26 cellular contexts compared by ENCODE assay signal in genomic region chr4:1540601-1541375, GRCh38.
DNase-seq lines count a peak whose midpoint lies in the region; ATAC-seq, FAIRE-seq and TF ChIP-seq lines count a peak whose summit lies in the region.
"Had no signal": no experiment of that assay in that cellular context is flagged by ENCODE, and none has a peak within 500 bp of the region (broad histone marks: within the 10 kb centered on the region; RNA-seq: fewer than 3 reads in every experiment).

No MANE protein-coding gene starts in this region.

- H3K27me3 Mint-ChIP-seq in activated T-cell treated with anti-CD3 and anti-CD28 coated beads, Interleukin-2, amount 50 U/mL, for 72 hours (ENCODE audit: low read depth): no peaks in the 10 kb centered on the region

- no peak for TF ChIP-seq CTCF in C4-2B (conservative IDR thresholded peaks at IDR 0.05)
- no peak for TF ChIP-seq CTCF in kidney (IDR thresholded peaks at IDR 0.05; ENCODE audit: borderline replicate concordance, extremely low read depth, insufficient read depth)

- H3K9me3 ChIP-seq in SJCRH30 (replicated peaks) (no peaks in the 10 kb centered on the region), kidney (ENCODE audit: control insufficient read depth in 1 of 2, low read length in 2 of 2) (no peaks in the 10 kb centered on the region)
- H3K9me3 ChIP-seq: BLaER1 treated with 17β-estradiol and CSF1 and Interleukin-3, amounts not matched to agents 10 nM and 100 nM; MG63; SK-N-SH had no signal

- FAIRE-seq in kidney (lab: Jason Lieb, UNC): no peak
- FAIRE-seq: G401.6, GM12892, GM18507, GM19239 had no signal

- no peaks in the 10 kb centered on the region for H3K9me3 Mint-ChIP-seq in activated T-cell treated with anti-CD3 and anti-CD28 coated beads, Interleukin-2, amount 50 U/mL, for 72 hours
- H3K9me3 Mint-ChIP-seq: CD8-positive, alpha-beta T cell; HFFc6 had no signal

- peak; percentile 45 for DNase-seq in DMS53 (lab: John Stamatoyannopoulos, UW)
- DNase-seq in DMS53 treated with DMSO at 0.1 percent for 48 hours (lab: John Stamatoyannopoulos, UW; ENCODE audit: unreplicated experiment): no peak
- no peak for DNase-seq in SJCRH30
- peak; percentile 71 for DNase-seq in kidney
- no peak for DNase-seq in activated T-cell treated with anti-CD3 and anti-CD28 coated beads, Interleukin-2, amount 50 U/mL, for 72 hours
- no peak for DNase-seq in NAMALWA (ENCODE audit: low spot score)
- no peak for DNase-seq in NCI-H446 (lab: John Stamatoyannopoulos, UW)
- DNase-seq: HFFc6, MG63, NCI-H1105, NCI-H146, NCI-H2029, NCI-H2171, NCI-H345, NCI-H524 treated with DMSO at 0.1 percent for 48 hours, NCI-H82, SHP77 treated with DMSO at 0.1 percent for 48 hours, SK-N-SH had no signal

- H3K36me3 ChIP-seq in SJCRH30: no peaks in the 10 kb centered on the region
- H3K36me3 ChIP-seq in kidney (ENCODE audit: control insufficient read depth in 1 of 2, insufficient read depth in 2 of 2, low read length in 2 of 2): no peaks in the 10 kb centered on the region
- H3K36me3 ChIP-seq: BLaER1 treated with 17β-estradiol and CSF1 and Interleukin-3, amounts not matched to agents 10 nM and 100 nM; MG63 had no signal

- intact Hi-C loops in kidney (cut with DNase I): no loop called here

- no peak overlapping the region for H3K9ac ChIP-seq in kidney (ENCODE audit: low read length in 2 of 2)
- H3K9ac ChIP-seq: BLaER1 treated with 17β-estradiol and CSF1 and Interleukin-3, amounts not matched to agents 10 nM and 100 nM; SK-N-SH had no signal

- no peak overlapping the region for H3K27ac Mint-ChIP-seq in activated T-cell treated with anti-CD3 and anti-CD28 coated beads, Interleukin-2, amount 50 U/mL, for 72 hours
- H3K27ac Mint-ChIP-seq: CD8-positive, alpha-beta T cell; HFFc6 had no signal

- H3K4me1 ChIP-seq in SJCRH30 (peaks cover 43% of the 10 kb centered on the region), kidney (ENCODE audit: control insufficient read depth in 1 of 2, insufficient read depth in 1 of 2, low read depth in 1 of 2, low read length in 2 of 2) (no peaks in the 10 kb centered on the region)

- H3K4me3 Mint-ChIP-seq in activated T-cell treated with anti-CD3 and anti-CD28 coated beads, Interleukin-2, amount 50 U/mL, for 72 hours: no peak overlapping the region
- H3K4me3 Mint-ChIP-seq: CD8-positive, alpha-beta T cell; HFFc6 had no signal

- H3K27ac ChIP-seq in C4-2B (peak overlapping the region; percentile 82), SJCRH30 (peak overlapping the region; percentile 81), kidney (ENCODE audit: low read depth in 2 of 2, low read length in 2 of 2) (no peak overlapping the region)
- H3K27ac ChIP-seq: 22Rv1; BLaER1 treated with 17β-estradiol and CSF1 and Interleukin-3, amounts not matched to agents 10 nM and 100 nM had no signal

- H3K4me1 Mint-ChIP-seq in activated T-cell treated with anti-CD3 and anti-CD28 coated beads, Interleukin-2, amount 50 U/mL, for 72 hours (ENCODE audit: low read depth): no peaks in the 10 kb centered on the region

- no peaks in the 10 kb centered on the region for H3K36me3 Mint-ChIP-seq in activated T-cell treated with anti-CD3 and anti-CD28 coated beads, Interleukin-2, amount 50 U/mL, for 72 hours (ENCODE audit: insufficient read depth in 2 of 2)
- H3K36me3 Mint-ChIP-seq: CD8-positive, alpha-beta T cell had no signal

- H3K4me3 ChIP-seq in SJCRH30 (no peak overlapping the region), kidney (ENCODE audit: low read length in 2 of 2) (no peak overlapping the region)
- H3K4me3 ChIP-seq: BLaER1 treated with 17β-estradiol and CSF1 and Interleukin-3, amounts not matched to agents 10 nM and 100 nM; MG63 had no signal

- no peaks in the 10 kb centered on the region for H3K27me3 ChIP-seq in SJCRH30
- H3K27me3 ChIP-seq: BLaER1 treated with 17β-estradiol and CSF1 and Interleukin-3, amounts not matched to agents 10 nM and 100 nM; MG63 had no signal

- ATAC-seq in activated T-cell treated with anti-CD3 and anti-CD28 coated beads, Interleukin-2, amount 50 U/mL, for 72 hours (replicated peaks in 1 of 2): no peak
- ATAC-seq: CD8-positive, alpha-beta T cell had no signal

Comparison
In these comparisons a context has a peak if more than half of its experiments do, and no peak if none do; other contexts are left out.
1. DNase-seq: peak in DMS53 (single experiment) and kidney (single experiment); none in DMS53 treated with DMSO at 0.1 percent for 48 hours (single experiment), SJCRH30 (0 of 2), activated T-cell treated with anti-CD3 and anti-CD28 coated beads, Interleukin-2, amount 50 U/mL, for 72 hours (0 of 2), NAMALWA (single experiment) and NCI-H446 (0 of 2).
2. H3K27ac ChIP-seq: peak in C4-2B (single experiment) and SJCRH30 (single experiment); none in kidney (0 of 2).